ENCODE assay signal across 25 cellular contexts in genomic region chrX:103889216-103889615, GRCh38.
"Had no signal": no experiment of that assay in that cellular context is flagged by ENCODE, and none has a peak within 500 bp of the region (broad histone marks: within the 10 kb centered on the region; RNA-seq: fewer than 3 reads in every experiment).

No MANE protein-coding gene starts in this region.

- H3K36me3 Mint-ChIP-seq: activated CD8-positive, alpha-beta memory T cell treated with anti-CD3 and anti-CD28 coated beads, Interleukin-2, amount 10 ng/mL, durations not matched to agents 7 days and 5 days; activated naive CD4-positive, alpha-beta T cell treated with anti-CD3 and anti-CD28 coated beads, Interleukin-2, amount 10 ng/mL, durations not matched to agents 7 days and 5 days; natural killer cell treated with Interleukin-12 subunit alpha and Interleukin-12 subunit beta and Interleukin-15 and Interleukin-18, amount 100 ng/mL, for 72 hours; stimulated activated naive B cell treated with anti-CD40 and anti-IgM and Interleukin-4, amounts not matched to agents 10 μg/mL and 1 μg/mL and 100 μg/mL, for 72 hours had no signal

- ATAC-seq: activated CD4-positive, CD25-positive, alpha-beta regulatory T cell treated with anti-CD3 and anti-CD28 coated beads, Interleukin-2, amount 50 U/mL, for 24 hours; activated CD8-positive, alpha-beta memory T cell treated with anti-CD3 and anti-CD28 coated beads, Interleukin-2, amount 10 ng/mL, durations not matched to agents 7 days and 5 days; activated CD8-positive, alpha-beta T cell treated with anti-CD3 and anti-CD28 coated beads for 36 hours; body of pancreas; gastroesophageal sphincter; heart left ventricle; left colon; natural killer cell treated with Interleukin-12 subunit alpha and Interleukin-12 subunit beta and Interleukin-15 and Interleukin-18, amount 100 ng/mL, for 72 hours; stimulated activated naive B cell treated with anti-CD40 and anti-IgM and Interleukin-4, amounts not matched to agents 10 μg/mL and 1 μg/mL and 100 μg/mL, for 72 hours had no signal

- H3K9me3 Mint-ChIP-seq: activated CD4-positive, alpha-beta T cell treated with anti-CD3 and anti-CD28 coated beads, Interleukin-2, amount 10 ng/mL, durations not matched to agents 24 days and 14 days; activated CD8-positive, alpha-beta T cell treated with anti-CD3 and anti-CD28 coated beads for 36 hours; activated naive CD4-positive, alpha-beta T cell treated with anti-CD3 and anti-CD28 coated beads, Interleukin-2, amount 10 ng/mL, durations not matched to agents 7 days and 5 days; natural killer cell treated with Interleukin-12 subunit alpha and Interleukin-12 subunit beta and Interleukin-15 and Interleukin-18, amount 100 ng/mL, for 72 hours had no signal

- DNase-seq: activated CD4-positive, alpha-beta T cell treated with anti-CD3 and anti-CD28 coated beads, Interleukin-2, amount 10 ng/mL, durations not matched to agents 24 days and 14 days; activated CD8-positive, alpha-beta memory T cell treated with anti-CD3 and anti-CD28 coated beads, Interleukin-2, amount 10 ng/mL, durations not matched to agents 7 days and 5 days; activated CD8-positive, alpha-beta T cell treated with anti-CD3 and anti-CD28 coated beads for 36 hours; activated effector memory CD4-positive, alpha-beta T cell treated with anti-CD3 and anti-CD28 coated beads, Interleukin-2, amount 50 U/mL, for 16 hours; activated naive CD4-positive, alpha-beta T cell treated with anti-CD3 and anti-CD28 coated beads, Interleukin-2, amount 10 ng/mL, durations not matched to agents 7 days and 5 days; activated T-cell treated with anti-CD3 and anti-CD28 coated beads for 4 hours; amygdala; body of pancreas; dermis blood vessel endothelial cell; effector CD8-positive, alpha-beta T cell; heart left ventricle; islet precursor cell; left colon; stimulated activated CD4-positive, alpha-beta T cell treated with anti-CD3 and anti-CD28 coated beads, Interleukin-2, amount 100 ng/mL, for 48 hours; stimulated activated CD8-positive, alpha-beta memory T cell treated with anti-CD3 and anti-CD28 coated beads, Interleukin-4, amount 100 ng/mL, for 48 hours; stimulated activated naive B cell treated with anti-CD40 and anti-IgM and Interleukin-4, amounts not matched to agents 10 μg/mL and 1 μg/mL and 100 μg/mL, for 72 hours; transverse colon; uterus had no signal

- H3K27ac ChIP-seq: body of pancreas, esophagus muscularis mucosa, gastroesophageal sphincter, heart left ventricle, transverse colon, uterus, VCaP had no signal

- H3K4me1 ChIP-seq: body of pancreas, esophagus muscularis mucosa, gastroesophageal sphincter, heart left ventricle, transverse colon, uterus had no signal

- H3K36me3 ChIP-seq: esophagus muscularis mucosa, gastroesophageal sphincter, heart left ventricle, transverse colon, uterus had no signal

- H3K4me3 ChIP-seq: body of pancreas, esophagus muscularis mucosa, gastroesophageal sphincter, heart left ventricle, transverse colon, uterus had no signal

- H3K27me3 ChIP-seq: body of pancreas, esophagus muscularis mucosa, gastroesophageal sphincter, heart left ventricle, transverse colon, uterus had no signal

- H3K27ac Mint-ChIP-seq: activated CD4-positive, alpha-beta T cell treated with anti-CD3 and anti-CD28 coated beads, Interleukin-2, amount 10 ng/mL, durations not matched to agents 24 days and 14 days; activated CD8-positive, alpha-beta memory T cell treated with anti-CD3 and anti-CD28 coated beads, Interleukin-2, amount 10 ng/mL, durations not matched to agents 7 days and 5 days; activated CD8-positive, alpha-beta T cell treated with anti-CD3 and anti-CD28 coated beads for 36 hours; activated naive CD4-positive, alpha-beta T cell treated with anti-CD3 and anti-CD28 coated beads, Interleukin-2, amount 10 ng/mL, durations not matched to agents 7 days and 5 days; memory B cell; natural killer cell treated with Interleukin-12 subunit alpha and Interleukin-12 subunit beta and Interleukin-15 and Interleukin-18, amount 100 ng/mL, for 72 hours; progenitor cell of endocrine pancreas; stimulated activated naive B cell treated with anti-CD40 and anti-IgM and Interleukin-4, amounts not matched to agents 10 μg/mL and 1 μg/mL and 100 μg/mL, for 72 hours had no signal

- H3K27me3 Mint-ChIP-seq: activated CD4-positive, alpha-beta T cell treated with anti-CD3 and anti-CD28 coated beads, Interleukin-2, amount 10 ng/mL, durations not matched to agents 24 days and 14 days; activated CD8-positive, alpha-beta memory T cell treated with anti-CD3 and anti-CD28 coated beads, Interleukin-2, amount 10 ng/mL, durations not matched to agents 7 days and 5 days; activated CD8-positive, alpha-beta T cell treated with anti-CD3 and anti-CD28 coated beads for 36 hours; activated naive CD4-positive, alpha-beta T cell treated with anti-CD3 and anti-CD28 coated beads, Interleukin-2, amount 10 ng/mL, durations not matched to agents 7 days and 5 days; memory B cell; progenitor cell of endocrine pancreas; stimulated activated naive B cell treated with anti-CD40 and anti-IgM and Interleukin-4, amounts not matched to agents 10 μg/mL and 1 μg/mL and 100 μg/mL, for 72 hours had no signal

- H3K4me1 Mint-ChIP-seq: activated CD4-positive, alpha-beta T cell treated with anti-CD3 and anti-CD28 coated beads, Interleukin-2, amount 10 ng/mL, durations not matched to agents 24 days and 14 days; activated naive CD4-positive, alpha-beta T cell treated with anti-CD3 and anti-CD28 coated beads, Interleukin-2, amount 10 ng/mL, durations not matched to agents 7 days and 5 days; stimulated activated naive B cell treated with anti-CD40 and anti-IgM and Interleukin-4, amounts not matched to agents 10 μg/mL and 1 μg/mL and 100 μg/mL, for 72 hours had no signal

- H3K9me3 ChIP-seq: body of pancreas, gastroesophageal sphincter, heart left ventricle, transverse colon, uterus had no signal

- H3K4me3 Mint-ChIP-seq: activated CD4-positive, alpha-beta T cell treated with anti-CD3 and anti-CD28 coated beads, Interleukin-2, amount 10 ng/mL, durations not matched to agents 24 days and 14 days; activated CD8-positive, alpha-beta memory T cell treated with anti-CD3 and anti-CD28 coated beads, Interleukin-2, amount 10 ng/mL, durations not matched to agents 7 days and 5 days; activated CD8-positive, alpha-beta T cell treated with anti-CD3 and anti-CD28 coated beads for 36 hours; activated naive CD4-positive, alpha-beta T cell treated with anti-CD3 and anti-CD28 coated beads, Interleukin-2, amount 10 ng/mL, durations not matched to agents 7 days and 5 days; memory B cell; natural killer cell treated with Interleukin-12 subunit alpha and Interleukin-12 subunit beta and Interleukin-15 and Interleukin-18, amount 100 ng/mL, for 72 hours; stimulated activated naive B cell treated with anti-CD40 and anti-IgM and Interleukin-4, amounts not matched to agents 10 μg/mL and 1 μg/mL and 100 μg/mL, for 72 hours had no signal
